Comparison of ENCODE assay signal across 13 cellular contexts in genomic region chr13:110815471-110816204, GRCh38.
A peak's percentile ranks its signal among the peaks of the same experiment; 100 is the strongest.
DNase-seq lines count a peak whose midpoint lies in the region; ATAC-seq and TF ChIP-seq lines count a peak whose summit lies in the region.
"Had no signal": no experiment of that assay in that cellular context is flagged by ENCODE, and none has a peak within 500 bp of the region (broad histone marks: within the 10 kb centered on the region; RNA-seq: fewer than 3 reads in every experiment).

No MANE protein-coding gene starts in this region.

- no peaks in the 10 kb centered on the region for H4K20me1 ChIP-seq in PC-3 (ENCODE audit: low read length)

- no peak overlapping the region for H3K9ac ChIP-seq in PC-3 (ENCODE audit: low read length)

- TF ChIP-seq CTCF in PC-3 (conservative IDR thresholded peaks at IDR 0.05; ENCODE audit: low read depth, low read length) = no peak

- H3K36me3 ChIP-seq in PC-3 (ENCODE audit: low read depth, low read length) = no peaks in the 10 kb centered on the region
- H3K36me3 ChIP-seq: adrenal gland had no signal

- H3K27me3 ChIP-seq in PC-3 (ENCODE audit: low read length) = peaks cover 6% of the 10 kb centered on the region; the same call in 1 of the 2 replicates

- no peaks in the 10 kb centered on the region for H3K79me2 ChIP-seq in PC-3 (ENCODE audit: low read length)

- H3K4me2 ChIP-seq in PC-3 (ENCODE audit: low read length) = peak overlapping the region; percentile 22; the same call in 1 of the 2 replicates

- BruUV-seq in PC-3 (replicated peaks; lab: Mats Ljungman, UMichigan) = no TSS peak

- CTCF ChIA-PET in PC-3 (lab: Charles Lee) = no interaction called here

- no peak overlapping the region for H2AFZ ChIP-seq in PC-3 (ENCODE audit: low read length)

- no peaks in the 10 kb centered on the region for H3K9me3 ChIP-seq in PC-3 (ENCODE audit: low read length)
- H3K9me3 ChIP-seq: adrenal gland had no signal

- no peaks in the 10 kb centered on the region for H3F3A ChIP-seq in PC-3 (ENCODE audit: low read length, unreplicated experiment)

- H3K27ac ChIP-seq in PC-3 (ENCODE audit: low read length) = no peak overlapping the region
- H3K27ac ChIP-seq: adrenal gland had no signal

- no peaks in the 10 kb centered on the region for H3K9me2 ChIP-seq in PC-3 (replicated peaks; ENCODE audit: low read length)

- ATAC-seq in PC-3 (peak; percentile 30; the same call in 1 of the 2 replicates), left colon (peak; percentile 75), GM19023 (IDR thresholded peaks at IDR 0.05; ENCODE audit: unreplicated experiment) (no peak), HG02870 (IDR thresholded peaks at IDR 0.05; ENCODE audit: unreplicated experiment) (no peak), HG03378 (IDR thresholded peaks at IDR 0.05; ENCODE audit: unreplicated experiment) (no peak)

- H3K4me3 ChIP-seq in PC-3 (ENCODE audit: low read length) = no peak overlapping the region
- H3K4me3 ChIP-seq: adrenal gland had no signal

- intact Hi-C loops in PC-3 (cut with micrococcal nuclease) (loop anchor here (5.0 kb wide), 1 partner anchor 358 kb away; no protein-coding TSS in a partner anchor), left colon (cut with DNase I, micrococcal nuclease) (no loop called here)

- peaks cover 20% of the 10 kb centered on the region for H3K4me1 ChIP-seq in PC-3 (ENCODE audit: insufficient read depth, low read length)

- POLR2A ChIA-PET in PC-3 (lab: Charles Lee; ENCODE audit: unreplicated experiment) = no interaction called here

- DNase-seq in DMS53 treated with DMSO at 0.1 percent for 48 hours (lab: John Stamatoyannopoulos, UW; ENCODE audit: unreplicated experiment) = peak; percentile 42
- DNase-seq in NCI-H2029 (lab: John Stamatoyannopoulos, UW) = peak; percentile 95
- DNase-seq in PC-3 = peak; percentile 38
- DNase-seq in left colon = no peak
- DNase-seq in NCI-H524 treated with DMSO at 0.1 percent for 48 hours (lab: John Stamatoyannopoulos, UW) = no peak
- DNase-seq: activated CD4-positive, alpha-beta T cell treated with anti-CD3 and anti-CD28 coated beads, Interleukin-2, amount 10 ng/mL, durations not matched to agents 24 days and 14 days; adrenal gland; AML-193; DND-41; erythroblast had no signal

Comparison
In these comparisons a context has a peak if more than half of its experiments do, and no peak if none do; other contexts are left out.
1. DNase-seq: peak in DMS53 treated with DMSO at 0.1 percent for 48 hours (single experiment), NCI-H2029 (single experiment) and PC-3 (single experiment); none in left colon (0 of 2) and NCI-H524 treated with DMSO at 0.1 percent for 48 hours (single experiment).
2. ATAC-seq: peak in PC-3 (single experiment) and left colon (single experiment); none in GM19023 (single experiment), HG02870 (single experiment) and HG03378 (single experiment).